1 cellular context compared by ENCODE assay signal in the genomic region with DNA sequence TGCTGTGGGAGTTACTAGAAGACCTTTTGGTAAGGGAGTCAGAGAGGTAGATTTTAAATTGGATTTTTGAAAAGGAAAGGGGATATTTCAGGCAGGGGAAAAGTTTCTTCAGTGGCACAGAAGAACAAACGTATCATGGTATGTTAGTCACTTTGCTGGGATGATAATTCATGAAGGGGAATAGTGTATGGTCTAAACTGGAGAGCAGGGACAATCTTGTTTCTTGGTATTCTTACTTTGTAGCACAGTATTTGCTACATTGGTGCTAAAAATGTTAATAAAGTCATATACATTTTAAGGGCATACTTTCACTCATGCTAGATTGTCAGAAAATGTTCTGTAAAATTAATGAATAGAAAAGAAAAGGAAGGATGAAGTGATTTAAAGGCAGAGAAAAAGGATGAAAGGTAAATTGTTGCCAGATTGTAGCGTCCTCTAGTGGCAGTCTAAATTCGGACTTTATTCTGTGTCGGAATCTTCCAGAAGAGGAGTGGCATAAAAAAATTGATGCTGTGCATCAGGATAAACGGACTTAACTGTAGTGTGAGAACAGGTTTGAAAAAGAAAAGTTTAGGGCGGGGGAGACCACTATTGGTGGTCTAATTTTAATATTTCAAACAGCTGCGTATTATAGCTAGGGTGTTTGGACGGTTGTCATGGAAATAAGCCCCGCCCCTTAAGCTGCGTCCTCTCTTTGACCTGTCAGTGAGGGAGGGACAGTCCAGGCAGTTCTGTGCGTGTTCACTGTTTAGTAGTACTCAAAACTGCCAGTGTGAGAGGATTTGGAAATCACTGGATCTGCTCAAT.
TF ChIP-seq lines count a peak whose summit lies in the region.

A gene with protein sequence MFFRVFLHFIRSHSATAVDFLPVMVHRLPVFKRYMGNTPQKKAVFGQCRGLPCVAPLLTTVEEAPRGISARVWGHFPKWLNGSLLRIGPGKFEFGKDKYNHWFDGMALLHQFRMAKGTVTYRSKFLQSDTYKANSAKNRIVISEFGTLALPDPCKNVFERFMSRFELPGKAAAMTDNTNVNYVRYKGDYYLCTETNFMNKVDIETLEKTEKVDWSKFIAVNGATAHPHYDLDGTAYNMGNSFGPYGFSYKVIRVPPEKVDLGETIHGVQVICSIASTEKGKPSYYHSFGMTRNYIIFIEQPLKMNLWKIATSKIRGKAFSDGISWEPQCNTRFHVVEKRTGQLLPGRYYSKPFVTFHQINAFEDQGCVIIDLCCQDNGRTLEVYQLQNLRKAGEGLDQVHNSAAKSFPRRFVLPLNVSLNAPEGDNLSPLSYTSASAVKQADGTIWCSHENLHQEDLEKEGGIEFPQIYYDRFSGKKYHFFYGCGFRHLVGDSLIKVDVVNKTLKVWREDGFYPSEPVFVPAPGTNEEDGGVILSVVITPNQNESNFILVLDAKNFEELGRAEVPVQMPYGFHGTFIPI (plus strand): TSS at position 724 of the 807 bp plus-strand sequence. CDS start 90 bp downstream, outside the sequence.

TF ChIP-seq in K562, 482 proteins besides CTCF, POLR2A, EP300 and RAD21 (continued from another document):
- TF ChIP-seq, protein P1, sequence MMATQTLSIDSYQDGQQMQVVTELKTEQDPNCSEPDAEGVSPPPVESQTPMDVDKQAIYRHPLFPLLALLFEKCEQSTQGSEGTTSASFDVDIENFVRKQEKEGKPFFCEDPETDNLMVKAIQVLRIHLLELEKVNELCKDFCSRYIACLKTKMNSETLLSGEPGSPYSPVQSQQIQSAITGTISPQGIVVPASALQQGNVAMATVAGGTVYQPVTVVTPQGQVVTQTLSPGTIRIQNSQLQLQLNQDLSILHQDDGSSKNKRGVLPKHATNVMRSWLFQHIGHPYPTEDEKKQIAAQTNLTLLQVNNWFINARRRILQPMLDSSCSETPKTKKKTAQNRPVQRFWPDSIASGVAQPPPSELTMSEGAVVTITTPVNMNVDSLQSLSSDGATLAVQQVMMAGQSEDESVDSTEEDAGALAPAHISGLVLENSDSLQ (IDR thresholded peaks at IDR 0.05): peak; percentile 79
- TF ChIP-seq, protein P2, sequence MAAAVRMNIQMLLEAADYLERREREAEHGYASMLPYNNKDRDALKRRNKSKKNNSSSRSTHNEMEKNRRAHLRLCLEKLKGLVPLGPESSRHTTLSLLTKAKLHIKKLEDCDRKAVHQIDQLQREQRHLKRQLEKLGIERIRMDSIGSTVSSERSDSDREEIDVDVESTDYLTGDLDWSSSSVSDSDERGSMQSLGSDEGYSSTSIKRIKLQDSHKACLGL (CRISPR knock-in tag; IDR thresholded peaks at IDR 0.05; ENCODE audit: borderline replicate concordance, poor library complexity, severe bottlenecking): no peak
- TF ChIP-seq ILK (tag; IDR thresholded peaks at IDR 0.05; ENCODE audit: borderline replicate concordance, low read depth) (no peak), BMI1 (IDR thresholded peaks at IDR 0.05; ENCODE audit: low read length) (peak; percentile 74), CTBP1 (IDR thresholded peaks at IDR 0.05; ENCODE audit: borderline replicate concordance) (peak; percentile 29; the same call in 1 of the 2 replicates), MEF2A (IDR thresholded peaks at IDR 0.05; ENCODE audit: control insufficient read depth, low read depth, low read length) (0 out of 2 replicates have a peak, but pooled peaks have one; percentile 23), ZNF551 (CRISPR knock-in tag; IDR thresholded peaks at IDR 0.05) (no peak), LCOR (CRISPR knock-in tag; IDR thresholded peaks at IDR 0.05) (0 out of 2 replicates have a peak, but pooled peaks have one; percentile 42), FOXJ3 (CRISPR knock-in tag; IDR thresholded peaks at IDR 0.05) (peak; percentile 70), CC2D1A (IDR thresholded peaks at IDR 0.05) (peak; percentile 51; the same call in 1 of the 2 replicates), TAF9B (IDR thresholded peaks at IDR 0.05; ENCODE audit: partially characterized antibody) (no peak), KLF16 (IDR thresholded peaks at IDR 0.05) (peak; percentile 58; the same call in 1 of the 2 replicates), ESRRA (IDR thresholded peaks at IDR 0.05; ENCODE audit: borderline replicate concordance, low read depth) (0 out of 2 replicates have a peak, but pooled peaks have one; percentile 36), MYBL2 (IDR thresholded peaks at IDR 0.05; ENCODE audit: low read depth) (no peak), MYBL2 (CRISPR knock-in tag; IDR thresholded peaks at IDR 0.05; ENCODE audit: borderline replicate concordance) (no peak), KAT8 (IDR thresholded peaks at IDR 0.05; ENCODE audit: low read depth) (no peak), ADNP (tag; IDR thresholded peaks at IDR 0.05) (peak; percentile 58; the same call in 1 of the 2 replicates), ZNF124 (CRISPR knock-in tag; IDR thresholded peaks at IDR 0.05) (no peak), RBFOX2 (IDR thresholded peaks at IDR 0.05; ENCODE audit: low read depth, low read length) (no peak), ATF1 (CRISPR knock-in tag; IDR thresholded peaks at IDR 0.05) (no peak), ATF1 (tag; IDR thresholded peaks at IDR 0.05) (peak; percentile 61), FOXA3 (CRISPR knock-in tag; conservative IDR thresholded peaks at IDR 0.05 in 1 of 2, IDR thresholded peaks at IDR 0.05 in 1 of 2) (no peak), ZKSCAN8 (CRISPR knock-in tag; IDR thresholded peaks at IDR 0.05) (no peak), TEAD4 (IDR thresholded peaks at IDR 0.05; ENCODE audit: low read length) (peak; percentile 8; the same call in 1 of the 2 replicates), TEAD4 (CRISPR knock-in tag; IDR thresholded peaks at IDR 0.05; ENCODE audit: borderline replicate concordance) (no peak), ZNF197 (CRISPR knock-in tag; IDR thresholded peaks at IDR 0.05; ENCODE audit: low read depth) (no peak), RCOR1 (IDR thresholded peaks at IDR 0.05; ENCODE audit: borderline replicate concordance in 1 of 2, low read depth in 2 of 2, low read length in 2 of 2) (peak in 1 of 2 experiments; percentile 34; a peak in 1 of 4 replicates), MTF1 (CRISPR knock-in tag; IDR thresholded peaks at IDR 0.05; ENCODE audit: borderline replicate concordance) (no peak), FOXK2 (conservative IDR thresholded peaks at IDR 0.05 in 1 of 2, IDR thresholded peaks at IDR 0.05 in 1 of 2; ENCODE audit: low read depth in 2 of 2) (no peak), PTRF (tag; IDR thresholded peaks at IDR 0.05) (no peak), RBM15 (IDR thresholded peaks at IDR 0.05; ENCODE audit: insufficient read depth, low read length) (no peak)
- TF ChIP-seq, protein P3, sequence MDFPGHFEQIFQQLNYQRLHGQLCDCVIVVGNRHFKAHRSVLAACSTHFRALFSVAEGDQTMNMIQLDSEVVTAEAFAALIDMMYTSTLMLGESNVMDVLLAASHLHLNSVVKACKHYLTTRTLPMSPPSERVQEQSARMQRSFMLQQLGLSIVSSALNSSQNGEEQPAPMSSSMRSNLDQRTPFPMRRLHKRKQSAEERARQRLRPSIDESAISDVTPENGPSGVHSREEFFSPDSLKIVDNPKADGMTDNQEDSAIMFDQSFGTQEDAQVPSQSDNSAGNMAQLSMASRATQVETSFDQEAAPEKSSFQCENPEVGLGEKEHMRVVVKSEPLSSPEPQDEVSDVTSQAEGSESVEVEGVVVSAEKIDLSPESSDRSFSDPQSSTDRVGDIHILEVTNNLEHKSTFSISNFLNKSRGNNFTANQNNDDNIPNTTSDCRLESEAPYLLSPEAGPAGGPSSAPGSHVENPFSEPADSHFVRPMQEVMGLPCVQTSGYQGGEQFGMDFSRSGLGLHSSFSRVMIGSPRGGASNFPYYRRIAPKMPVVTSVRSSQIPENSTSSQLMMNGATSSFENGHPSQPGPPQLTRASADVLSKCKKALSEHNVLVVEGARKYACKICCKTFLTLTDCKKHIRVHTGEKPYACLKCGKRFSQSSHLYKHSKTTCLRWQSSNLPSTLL (IDR thresholded peaks at IDR 0.05): no peak
- TF ChIP-seq, protein P4, sequence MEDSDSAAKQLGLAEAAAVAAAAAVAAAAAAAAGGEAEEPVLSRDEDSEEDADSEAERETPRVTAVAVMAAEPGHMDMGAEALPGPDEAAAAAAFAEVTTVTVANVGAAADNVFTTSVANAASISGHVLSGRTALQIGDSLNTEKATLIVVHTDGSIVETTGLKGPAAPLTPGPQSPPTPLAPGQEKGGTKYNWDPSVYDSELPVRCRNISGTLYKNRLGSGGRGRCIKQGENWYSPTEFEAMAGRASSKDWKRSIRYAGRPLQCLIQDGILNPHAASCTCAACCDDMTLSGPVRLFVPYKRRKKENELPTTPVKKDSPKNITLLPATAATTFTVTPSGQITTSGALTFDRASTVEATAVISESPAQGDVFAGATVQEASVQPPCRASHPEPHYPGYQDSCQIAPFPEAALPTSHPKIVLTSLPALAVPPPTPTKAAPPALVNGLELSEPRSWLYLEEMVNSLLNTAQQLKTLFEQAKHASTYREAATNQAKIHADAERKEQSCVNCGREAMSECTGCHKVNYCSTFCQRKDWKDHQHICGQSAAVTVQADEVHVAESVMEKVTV (CRISPR knock-in tag; IDR thresholded peaks at IDR 0.05): 0 out of 2 replicates have a peak, but pooled peaks have one; percentile 25
- TF ChIP-seq, protein P5, sequence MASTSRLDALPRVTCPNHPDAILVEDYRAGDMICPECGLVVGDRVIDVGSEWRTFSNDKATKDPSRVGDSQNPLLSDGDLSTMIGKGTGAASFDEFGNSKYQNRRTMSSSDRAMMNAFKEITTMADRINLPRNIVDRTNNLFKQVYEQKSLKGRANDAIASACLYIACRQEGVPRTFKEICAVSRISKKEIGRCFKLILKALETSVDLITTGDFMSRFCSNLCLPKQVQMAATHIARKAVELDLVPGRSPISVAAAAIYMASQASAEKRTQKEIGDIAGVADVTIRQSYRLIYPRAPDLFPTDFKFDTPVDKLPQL (IDR thresholded peaks at IDR 0.05; ENCODE audit: extremely low read depth, insufficient read length): no peak
